Comparison of ENCODE assay signal across 16 cellular contexts in the genomic region with DNA sequence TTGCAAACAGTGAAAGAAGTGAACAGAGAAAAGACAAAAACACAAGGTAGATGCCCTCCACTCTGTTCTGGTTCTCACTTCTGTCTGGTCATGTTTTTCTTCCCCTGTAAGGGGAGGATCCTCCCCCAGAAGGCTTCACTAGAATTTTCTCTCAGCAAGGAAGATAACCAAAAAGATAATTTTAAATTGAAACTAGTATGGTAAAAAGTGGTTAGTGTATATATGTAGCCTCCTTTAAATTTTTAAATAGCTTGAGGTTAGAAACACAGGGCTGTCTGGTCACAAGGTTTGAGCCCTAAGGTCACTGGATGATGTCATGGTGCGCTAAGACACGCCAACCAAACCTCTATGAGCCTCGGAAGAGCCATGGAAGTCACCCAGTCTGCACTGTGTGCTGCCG. TPM values are rescaled to one million over a fixed set of nuclear protein-coding genes. Genes with fewer than 3 reads are reported as not detected.
DNase-seq lines count a peak whose midpoint lies in the region; ATAC-seq and TF ChIP-seq lines count a peak whose summit lies in the region.
"Had no signal": no experiment of that assay in that cellular context is flagged by ENCODE, and none has a peak within 500 bp of the region (broad histone marks: within the 10 kb centered on the region; RNA-seq: fewer than 3 reads in every experiment).

No MANE protein-coding gene starts in this region.

- H3K9me3 ChIP-seq in prostate gland: no peaks in the 10 kb centered on the region
- no peaks in the 10 kb centered on the region for H3K9me3 ChIP-seq in thyroid gland
- H3K9me3 ChIP-seq: left lung, right lobe of liver had no signal

- H3K36me3 ChIP-seq in prostate gland (no peaks in the 10 kb centered on the region), thyroid gland (peaks cover 7 to 8% of the 10 kb centered on the region in 2 donors)

- 80% methylated on average over 4 of the region's 4 CpGs for WGBS in prostate gland
- 77 to 95% methylated on average over 4 of the region's 4 CpGs for WGBS in thyroid gland, 2 donors

- H3K27me3 ChIP-seq in prostate gland (replicated peaks; ENCODE audit: insufficient read depth) (no peaks in the 10 kb centered on the region), thyroid gland (no peaks in the 10 kb centered on the region)
- H3K27me3 ChIP-seq: left lung, right lobe of liver had no signal

- peak; percentile 10 for DNase-seq in islet precursor cell
- DNase-seq in prostate gland (ENCODE audit: low spot score): no peak
- DNase-seq in NCI-H774 (lab: John Stamatoyannopoulos, UW): no peak
- DNase-seq in thyroid gland: no peak
- DNase-seq in NCI-H1105 (lab: John Stamatoyannopoulos, UW): no peak
- DNase-seq: H7; Kasumi-1; left lung; naive thymus-derived CD4-positive, alpha-beta T cell; NCI-H2081; NK-92 treated with Interleukin-12 subunit alpha and Interleukin-12 subunit beta, amount 100 ng/mL, for 24 hours; right lobe of liver; WERI-Rb-1 had no signal

- no peak overlapping the region for H3K4me3 ChIP-seq in prostate gland
- H3K4me3 ChIP-seq in thyroid gland (replicated peaks in 1 of 3): no peak overlapping the region
- H3K4me3 ChIP-seq: left lung, right lobe of liver had no signal

- intact Hi-C loops in prostate gland (cut with DNase I): no loop called here
- intact Hi-C loops in thyroid gland (cut with DNase I): no loop called here

- no peak overlapping the region for H3K27ac ChIP-seq in prostate gland
- no peak overlapping the region for H3K27ac ChIP-seq in thyroid gland
- H3K27ac ChIP-seq: left lung, right lobe of liver, WERI-Rb-1 had no signal

- no peaks in the 10 kb centered on the region for H3K4me1 ChIP-seq in prostate gland (replicated peaks)
- H3K4me1 ChIP-seq in thyroid gland: no peaks in the 10 kb centered on the region

- TF ChIP-seq POLR2A in prostate gland (IDR thresholded peaks at IDR 0.05) (no peak), thyroid gland (IDR thresholded peaks at IDR 0.05) (no peak)

- ATAC-seq in GM18909 (IDR thresholded peaks at IDR 0.05; ENCODE audit: poor library complexity, unreplicated experiment) (peak; percentile 84), GM21619 (IDR thresholded peaks at IDR 0.05; ENCODE audit: unreplicated experiment) (peak; percentile 42), HG03432 (IDR thresholded peaks at IDR 0.05; ENCODE audit: unreplicated experiment) (peak; percentile 77)
- ATAC-seq: left lung; naive thymus-derived CD4-positive, alpha-beta T cell; right lobe of liver had no signal

- TF ChIP-seq CTCF in prostate gland (IDR thresholded peaks at IDR 0.05) (no peak), thyroid gland (IDR thresholded peaks at IDR 0.05) (no peak)

RNA-seq across cellular contexts. Expression of gene PKD1L1, which starts 5.6 kb away (rescaled TPM):
- total RNA-seq in prostate gland: 10 to 100 TPM in 1 of 2 donors, under 1 TPM in 1; 0.59 to 40.9 TPM
- under 1 TPM; under 0.01 to 0.17 (median 0.14) TPM for total RNA-seq in thyroid gland

RNA-seq across cellular contexts. Expression of gene HUS1, which starts 25.6 kb away (rescaled TPM):
- total RNA-seq in prostate gland: 10 to 100 TPM; 26.1 to 43.1 TPM
- 10 to 100 TPM; 32.1 to 83.8 (median 39.8) TPM for total RNA-seq in thyroid gland
